In the genomic region with DNA sequence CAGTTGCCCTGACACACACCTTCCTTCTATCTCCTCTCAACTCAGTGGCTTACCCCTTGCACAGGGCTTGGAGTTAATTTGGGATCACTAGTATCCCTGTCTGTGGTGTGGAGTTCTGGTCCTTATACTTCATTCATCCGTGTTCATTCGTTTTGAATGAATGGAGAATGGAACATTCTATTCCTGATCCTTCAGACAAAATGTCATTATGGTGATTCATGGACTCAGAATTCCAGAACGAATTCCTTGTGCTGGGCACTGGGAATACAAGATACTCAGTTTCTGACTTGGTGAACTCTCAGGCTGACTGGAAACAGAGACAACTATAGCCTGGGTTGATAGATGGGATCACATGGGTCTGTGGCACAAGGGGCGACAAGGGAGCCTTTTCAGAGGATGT, we compare ENCODE assay signal across 24 cellular contexts. TPM values are rescaled to one million over a fixed set of nuclear protein-coding genes. Genes with fewer than 3 reads are reported as not detected.
A peak's percentile ranks its signal among the peaks of the same experiment; 100 is the strongest.
DNase-seq lines count a peak whose midpoint lies in the region; TF ChIP-seq lines count a peak whose summit lies in the region.
"Had no signal": no experiment of that assay in that cellular context is flagged by ENCODE, and none has a peak within 500 bp of the region (broad histone marks: within the 10 kb centered on the region; RNA-seq: fewer than 3 reads in every experiment).

No MANE protein-coding gene starts in this region.

- H4K20me1 ChIP-seq in neural progenitor cell (ENCODE audit: low read depth), result no peaks in the 10 kb centered on the region

- CTCF ChIA-PET in RWPE1 (lab: Yijun Ruan, JAX), result interaction anchor here (0.5 to 1.1 kb wide), 2 partner anchors 14 to 29 kb away, joined by 5 to 10 read pairs; no protein-coding TSS in a partner anchor

- H3K9ac ChIP-seq in neural progenitor cell, result no peak overlapping the region

- H3K4me3 ChIP-seq in fibroblast of the aortic adventitia (ENCODE audit: low read depth, low read length) (no peak overlapping the region), H7 (ENCODE audit: insufficient read depth, low read depth, low read length) (no peak overlapping the region), neural progenitor cell (no peak overlapping the region)
- H3K4me3 ChIP-seq: GM23338, hepatocyte, mucosa of descending colon had no signal

- no peaks in the 10 kb centered on the region for H3K36me3 Mint-ChIP-seq in neural progenitor cell
- H3K36me3 Mint-ChIP-seq: activated naive CD4-positive, alpha-beta T cell treated with anti-CD3 and anti-CD28 coated beads, Interleukin-2, amount 10 ng/mL, durations not matched to agents 7 days and 5 days; immature natural killer cell had no signal

- peaks cover 2% of the 10 kb centered on the region for H3K27me3 Mint-ChIP-seq in neural progenitor cell (ENCODE audit: insufficient read depth, low read depth)
- H3K27me3 Mint-ChIP-seq: activated CD4-positive, alpha-beta T cell treated with anti-CD3 and anti-CD28 coated beads, Interleukin-2, amount 10 ng/mL, durations not matched to agents 7 days and 5 days had no signal

- peaks cover 4% of the 10 kb centered on the region for H3K4me1 ChIP-seq in neural progenitor cell

- H3K79me2 ChIP-seq in neural progenitor cell (ENCODE audit: low read depth), result no peaks in the 10 kb centered on the region
- H3K79me2 ChIP-seq: hepatocyte had no signal

- no peaks in the 10 kb centered on the region for H3K36me3 ChIP-seq in H7 (replicated peaks; ENCODE audit: control insufficient read depth, insufficient read depth, low read length)
- H3K36me3 ChIP-seq in neural progenitor cell, result no peaks in the 10 kb centered on the region
- H3K36me3 ChIP-seq: WERI-Rb-1 had no signal

- H3K27me3 ChIP-seq in H7 (ENCODE audit: control insufficient read depth, insufficient read depth, low read length) (peaks cover 1% of the 10 kb centered on the region; the same call in 1 of the 2 replicates), neural progenitor cell (no peaks in the 10 kb centered on the region)
- H3K27me3 ChIP-seq: hepatocyte had no signal

- POLR2A ChIA-PET in RWPE1 (lab: Yijun Ruan, JAX; ENCODE audit: low non-redundant PET), result no interaction called here

- TF ChIP-seq CTCF in RWPE1 (conservative IDR thresholded peaks at IDR 0.05; ENCODE audit: low read depth) (no peak), fibroblast of the aortic adventitia (IDR thresholded peaks at IDR 0.05; ENCODE audit: insufficient read depth, low read length) (no peak), neural progenitor cell (IDR thresholded peaks at IDR 0.05) (no peak)

- H3K9me3 Mint-ChIP-seq in neural progenitor cell, result no peaks in the 10 kb centered on the region
- H3K9me3 Mint-ChIP-seq: activated CD4-positive, alpha-beta T cell treated with anti-CD3 and anti-CD28 coated beads, Interleukin-2, amount 10 ng/mL, durations not matched to agents 7 days and 5 days; activated naive CD4-positive, alpha-beta T cell treated with anti-CD3 and anti-CD28 coated beads, Interleukin-2, amount 10 ng/mL, durations not matched to agents 7 days and 5 days; activated T-cell treated with anti-CD3 and anti-CD28 coated beads, Interleukin-2, amount 50 U/mL, for 72 hours; CD4-positive, alpha-beta T cell; GM23338 had no signal

- no peak overlapping the region for H3K4me2 ChIP-seq in neural progenitor cell
- H3K4me2 ChIP-seq: GM23338, hepatocyte had no signal

- H3K4me3 Mint-ChIP-seq in neural progenitor cell, result no peak overlapping the region
- H3K4me3 Mint-ChIP-seq: activated CD4-positive, alpha-beta T cell treated with anti-CD3 and anti-CD28 coated beads, Interleukin-2, amount 10 ng/mL, durations not matched to agents 7 days and 5 days; activated naive CD4-positive, alpha-beta T cell treated with anti-CD3 and anti-CD28 coated beads, Interleukin-2, amount 10 ng/mL, durations not matched to agents 7 days and 5 days; activated T-cell treated with anti-CD3 and anti-CD28 coated beads, Interleukin-2, amount 50 U/mL, for 72 hours; CD4-positive, alpha-beta T cell; central memory CD8-positive, alpha-beta T cell; GM23338; immature natural killer cell had no signal

- H2AFZ ChIP-seq in neural progenitor cell (replicated peaks), result no peak overlapping the region
- H2AFZ ChIP-seq: GM23338, hepatocyte had no signal

- peak; percentile 39 for DNase-seq in EH (ENCODE audit: low read depth)
- peak; percentile 20 for DNase-seq in RWPE1 (ENCODE audit: low spot score)
- peak; percentile 17 for DNase-seq in fibroblast of the aortic adventitia (ENCODE audit: low read depth)
- peak; percentile 85 for DNase-seq in renal cortical epithelial cell (ENCODE audit: low read depth)
- no peak for DNase-seq in KG1 (lab: John Stamatoyannopoulos, UW)
- DNase-seq in H7, result no peak
- no peak for DNase-seq in neural progenitor cell (ENCODE audit: low spot score)
- DNase-seq in medulla oblongata (ENCODE audit: extremely low spot score), result no peak
- DNase-seq: activated CD4-positive, alpha-beta T cell treated with anti-CD3 and anti-CD28 coated beads, Interleukin-2, amount 10 ng/mL, durations not matched to agents 7 days and 5 days; activated naive CD4-positive, alpha-beta T cell treated with anti-CD3 and anti-CD28 coated beads, Interleukin-2, amount 10 ng/mL, durations not matched to agents 7 days and 5 days; activated T-cell treated with anti-CD3 and anti-CD28 coated beads, Interleukin-2, amount 50 U/mL, for 72 hours; CD4-positive, alpha-beta T cell; DMS153; immature natural killer cell; Karpas-422; mucosa of descending colon; NCI-H1694 treated with DMSO at 0.1 percent for 48 hours; NCI-H2171 treated with DMSO at 0.1 percent for 48 hours; NCI-H526 treated with DMSO at 0.1 percent for 48 hours; WERI-Rb-1 had no signal

- H3F3A ChIP-seq in neural progenitor cell (ENCODE audit: low read depth), result no peaks in the 10 kb centered on the region

- no peak overlapping the region for H3K27ac Mint-ChIP-seq in neural progenitor cell
- H3K27ac Mint-ChIP-seq: activated CD4-positive, alpha-beta T cell treated with anti-CD3 and anti-CD28 coated beads, Interleukin-2, amount 10 ng/mL, durations not matched to agents 7 days and 5 days; activated naive CD4-positive, alpha-beta T cell treated with anti-CD3 and anti-CD28 coated beads, Interleukin-2, amount 10 ng/mL, durations not matched to agents 7 days and 5 days; activated T-cell treated with anti-CD3 and anti-CD28 coated beads, Interleukin-2, amount 50 U/mL, for 72 hours; CD4-positive, alpha-beta T cell; GM23338; immature natural killer cell; progenitor cell of endocrine pancreas had no signal

- peaks cover 19% of the 10 kb centered on the region for H3K4me1 Mint-ChIP-seq in neural progenitor cell
- H3K4me1 Mint-ChIP-seq: activated naive CD4-positive, alpha-beta T cell treated with anti-CD3 and anti-CD28 coated beads, Interleukin-2, amount 10 ng/mL, durations not matched to agents 7 days and 5 days; central memory CD8-positive, alpha-beta T cell; immature natural killer cell had no signal

- no peak overlapping the region; the same call in 1 of the 2 replicates for H3K27ac ChIP-seq in RWPE1
- H3K27ac ChIP-seq in neural progenitor cell, result no peak overlapping the region
- H3K27ac ChIP-seq: hepatocyte, WERI-Rb-1 had no signal

- no peaks in the 10 kb centered on the region for H3K9me3 ChIP-seq in neural progenitor cell (ENCODE audit: low read depth)
- H3K9me3 ChIP-seq: mucosa of descending colon had no signal

RNA-seq across cellular contexts. Expression of gene TRABD2B, which starts 49.9 kb away (rescaled TPM):
- total RNA-seq in fibroblast of the aortic adventitia (ENCODE audit: low replicate concordance) (under 0.01 and 0.16 TPM in 2 replicates), renal cortical epithelial cell (1.6 and 6.8 TPM in 2 replicates), neural progenitor cell (ENCODE audit: low replicate concordance) (0.09 and 0.34 TPM in 2 replicates)
- total RNA-seq in H7 (2014; rRNA removed; shearing (Covaris generic)), result 2.0 and 4.4 TPM in 2 replicates
- total RNA-seq: activated CD4-positive, alpha-beta T cell treated with anti-CD3 and anti-CD28 coated beads, Interleukin-2, amount 10 ng/mL, durations not matched to agents 7 days and 5 days; activated T-cell treated with anti-CD3 and anti-CD28 coated beads, Interleukin-2, amount 50 U/mL, for 72 hours; CD4-positive, alpha-beta T cell had no signal

Comparison
In these comparisons a context has a peak if more than half of its experiments do, and no peak if none do; other contexts are left out.
1. DNase-seq: peak in EH (single experiment), RWPE1 (single experiment), fibroblast of the aortic adventitia (single experiment) and renal cortical epithelial cell (single experiment); none in KG1 (single experiment), H7 (single experiment), neural progenitor cell (single experiment) and medulla oblongata (single experiment).